In genomic region chr14:100072783-100073346, GRCh38 we compare ENCODE assay signal across 7 cellular contexts. TPM values are rescaled to one million over a fixed set of nuclear protein-coding genes. Genes with fewer than 3 reads are reported as not detected.
A peak's percentile ranks its signal among the peaks of the same experiment; 100 is the strongest.
DNase-seq lines count a peak whose midpoint lies in the region; ATAC-seq, FAIRE-seq and TF ChIP-seq lines count a peak whose summit lies in the region.

No MANE protein-coding gene starts in this region.

- DNase-seq in SW480 (ENCODE audit: low spot score) (peak; percentile 30), mammary epithelial cell (peak; percentile 60), cortex of kidney (lab: John Stamatoyannopoulos, UW) (no peak), RCC 7860 (ENCODE audit: low spot score) (no peak), superior temporal gyrus (ENCODE audit: extremely low spot score) (no peak)
- DNase-seq in stimulated activated CD4-positive, alpha-beta T cell treated with anti-CD3 and anti-CD28 coated beads, Interleukin-4, amount 100 ng/mL, for 1 hour = peak; percentile 64

- H3K27ac ChIP-seq in mammary epithelial cell (ENCODE audit: insufficient read depth, low read depth, low read length) = no peak overlapping the region

- intact Hi-C loops in mammary epithelial cell (cut with micrococcal nuclease) = loop anchor here (1.0 kb wide), 4 partner anchors 35 to 119 kb away; no protein-coding TSS in a partner anchor

- BruUV-seq in mammary epithelial cell (replicated peaks; lab: Mats Ljungman, UMichigan) = no TSS peak

- no peaks in the 10 kb centered on the region for H3K27me3 ChIP-seq in mammary epithelial cell (ENCODE audit: insufficient read depth, low read length)

- peak overlapping the region; percentile 40 for H3K4me2 ChIP-seq in mammary epithelial cell (ENCODE audit: insufficient read depth, low read depth, low read length)

- CTCF ChIA-PET in mammary epithelial cell (lab: Charles Lee; ENCODE audit: low non-redundant PET) = interaction anchor here (0.6 to 1.2 kb wide), 8 partner anchors 24 to 120 kb away, joined by 3 to 8 read pairs (median 4); no protein-coding TSS in a partner anchor

- no peak for FAIRE-seq in RCC 7860 (lab: Jason Lieb, UNC)

- H3K36me3 ChIP-seq in mammary epithelial cell (ENCODE audit: insufficient read depth, low read length) = no peaks in the 10 kb centered on the region

- TF ChIP-seq CTCF in mammary epithelial cell (conservative IDR thresholded peaks at IDR 0.05 in 1 of 2, IDR thresholded peaks at IDR 0.05 in 1 of 2; ENCODE audit: extremely low read depth in 1 of 2, insufficient read depth in 1 of 2, low read depth in 1 of 2, low read length in 2 of 2) = peak; percentile 74 to 92

- peak; percentile 30 for ATAC-seq in HG02642 (IDR thresholded peaks at IDR 0.05; ENCODE audit: poor library complexity, unreplicated experiment)

- H3K9ac ChIP-seq in mammary epithelial cell (ENCODE audit: insufficient read depth, low read length) = peak overlapping the region; percentile 41

- H2AFZ ChIP-seq in mammary epithelial cell (ENCODE audit: low read depth, low read length) = peak overlapping the region; percentile 87

- H3K9me3 ChIP-seq in mammary epithelial cell (replicated peaks; ENCODE audit: insufficient read depth, low read length) = no peaks in the 10 kb centered on the region

- H3K4me3 ChIP-seq in mammary epithelial cell (replicated peaks in 1 of 3; ENCODE audit: insufficient read depth in 1 of 3, low read depth in 2 of 3, low read length in 3 of 3) = no peak overlapping the region

- H4K20me1 ChIP-seq in mammary epithelial cell (ENCODE audit: insufficient read depth, low read length) = no peaks in the 10 kb centered on the region

- H3K79me2 ChIP-seq in mammary epithelial cell (ENCODE audit: insufficient read depth, low read length) = peaks cover 6% of the 10 kb centered on the region

- WGBS in mammary epithelial cell (ENCODE audit: low coverage, missing lambda C conversion rate) = 36% methylated on average over 2 of the region's 14 CpGs

- dilution Hi-C loops in mammary epithelial cell (cut with HindIII; ENCODE audit: low sequenced_read_pairs) = no loop called here

- peaks cover 29% of the 10 kb centered on the region for H3K4me1 ChIP-seq in mammary epithelial cell (ENCODE audit: insufficient read depth, low read length)

- in situ Hi-C loops in mammary epithelial cell (cut with MboI; ENCODE audit: low sequenced_read_pairs in 2 of 2) = loop anchor here (5.0 to 25.0 kb wide), 2 partner anchors 34 to 114 kb away; no protein-coding TSS in a partner anchor

RNA-seq across cellular contexts. Expression of gene EVL, which starts 7.6 kb away (rescaled TPM):
- 10 to 100 TPM; 11.8 to 38.9 TPM for total RNA-seq in mammary epithelial cell
- 20.4 TPM for polyA plus RNA-seq in mammary epithelial cell
- polyA minus RNA-seq in mammary epithelial cell = 31.2 TPM

Comparison
In these comparisons a context has a peak if more than half of its experiments do, and no peak if none do; other contexts are left out.
1. DNase-seq: peak in SW480 (single experiment), mammary epithelial cell (single experiment) and stimulated activated CD4-positive, alpha-beta T cell treated with anti-CD3 and anti-CD28 coated beads, Interleukin-4, amount 100 ng/mL, for 1 hour (single experiment); none in cortex of kidney (single experiment), RCC 7860 (single experiment) and superior temporal gyrus (single experiment).